ENCODE assay signal across 8 cellular contexts in the genomic region with DNA sequence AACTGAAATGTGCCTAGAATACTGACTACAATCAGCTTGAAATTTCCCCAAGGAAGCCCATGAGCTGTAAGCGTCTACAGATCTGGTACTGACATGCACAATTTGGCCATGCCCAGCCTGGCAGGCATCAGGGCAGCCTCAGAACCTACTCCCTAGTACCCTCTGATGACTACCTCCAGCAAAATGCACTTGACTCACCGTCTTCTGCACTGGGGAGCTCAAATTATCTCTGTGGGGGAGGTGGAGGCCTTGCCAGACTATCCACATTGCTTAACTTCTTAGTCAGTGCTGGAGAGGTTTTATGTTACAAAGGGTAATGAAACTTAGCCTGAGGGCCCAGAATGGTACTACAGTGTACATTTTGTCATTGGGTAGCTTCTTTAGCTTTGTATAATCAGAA.
DNase-seq lines count a peak whose midpoint lies in the region; ATAC-seq, FAIRE-seq and TF ChIP-seq lines count a peak whose summit lies in the region.

No MANE protein-coding gene starts in this region.

- TF ChIP-seq CTCF in NB4 (IDR thresholded peaks at IDR 0.05; ENCODE audit: low read depth, low read length) = no peak
- TF ChIP-seq CTCF in astrocyte of the spinal cord (IDR thresholded peaks at IDR 0.05; ENCODE audit: low read depth, low read length) = no peak
- no peak for TF ChIP-seq CTCF in lung (IDR thresholded peaks at IDR 0.05; ENCODE audit: control extremely low read depth, extremely low read depth)

- no peaks in the 10 kb centered on the region for H3K27me3 ChIP-seq in lung (ENCODE audit: control insufficient read depth, insufficient read depth)
- H3K27me3 ChIP-seq in H7 (ENCODE audit: control insufficient read depth, insufficient read depth, low read length) = no peaks in the 10 kb centered on the region

- TF ChIP-seq POLR2A in NB4 (IDR thresholded peaks at IDR 0.05; ENCODE audit: extremely low read depth, insufficient read length) (no peak), GM12892 (IDR thresholded peaks at IDR 0.05; ENCODE audit: low read depth, low read length) (no peak)

- in situ Hi-C loops in astrocyte of the spinal cord (cut with HindIII; ENCODE audit: low sequenced_read_pairs) = no loop called here

- H3K36me3 ChIP-seq in lung (ENCODE audit: control insufficient read depth in 2 of 2, insufficient read depth in 2 of 2, low read length in 2 of 2) (no peaks in the 10 kb centered on the region), H7 (replicated peaks; ENCODE audit: control insufficient read depth, insufficient read depth, low read length) (no peaks in the 10 kb centered on the region)

- DNase-seq in AML-193 (lab: John Stamatoyannopoulos, UW) (peak; percentile 11 to 19), NB4 (ENCODE audit: low read depth) (peak; percentile 84), astrocyte of the spinal cord (ENCODE audit: low read depth, low spot score) (peak; percentile 97), lung (ENCODE audit: low spot score) (peak; percentile 57), cerebellar cortex (ENCODE audit: low spot score) (no peak), GM12892 (ENCODE audit: insufficient read length) (no peak), activated T-cell treated with anti-CD3 and anti-CD28 coated beads for 4 hours (no peak), H7 (no peak)

- FAIRE-seq in GM12892 (lab: Jason Lieb, UNC) = no peak

- H3K4me3 ChIP-seq in NB4 (ENCODE audit: low read depth, low read length) (no peak overlapping the region), astrocyte of the spinal cord (ENCODE audit: low read depth, low read length) (no peak overlapping the region), lung (no peak overlapping the region), H7 (ENCODE audit: insufficient read depth, low read depth, low read length) (no peak overlapping the region)

- peaks cover 0 to 3% of the 10 kb centered on the region in 2 donors for H3K4me1 ChIP-seq in lung (ENCODE audit: control insufficient read depth in 2 of 2, insufficient read depth in 2 of 2, low read length in 2 of 2)

- 62 to 81% methylated on average over 2 of the region's 2 CpGs for WGBS in lung, 2 donors

- no peak overlapping the region for H3K27ac ChIP-seq in lung (ENCODE audit: low read depth in 1 of 2, low read length in 1 of 2)

- no peaks in the 10 kb centered on the region for H3K9me3 ChIP-seq in lung (ENCODE audit: control insufficient read depth in 2 of 2, insufficient read depth in 1 of 2, low read length in 1 of 2)

- peak; percentile 85 for ATAC-seq in lung (ENCODE audit: insufficient read depth, low FRiP score)

Comparison
In these comparisons a context has a peak if more than half of its experiments do, and no peak if none do; other contexts are left out.
1. DNase-seq: peak in AML-193 (2 of 2), NB4 (single experiment), astrocyte of the spinal cord (single experiment) and lung (single experiment); none in cerebellar cortex (single experiment), GM12892 (single experiment), activated T-cell treated with anti-CD3 and anti-CD28 coated beads for 4 hours (single experiment) and H7 (single experiment).